In genomic region chr2:161172901-161173540, GRCh38 we compare ENCODE assay signal across 13 cellular contexts. TPM values are rescaled to one million over a fixed set of nuclear protein-coding genes. Genes with fewer than 3 reads are reported as not detected.
DNase-seq lines count a peak whose midpoint lies in the region; ATAC-seq and TF ChIP-seq lines count a peak whose summit lies in the region.
"Had no signal": no experiment of that assay in that cellular context is flagged by ENCODE, and none has a peak within 500 bp of the region (broad histone marks: within the 10 kb centered on the region; RNA-seq: fewer than 3 reads in every experiment).

No MANE protein-coding gene starts in this region.

- H3K4me1 Mint-ChIP-seq in activated T-helper 2 cell treated with anti-CD3 and anti-CD28 coated beads, Interferon-gamma antibody, Interleukin-2, Interleukin-4, amounts not matched to agents 10 μg/mL and 5 μg/mL and 100 μg/mL, durations not matched to agents 14 hours and 24 hours and 36 hours (ENCODE audit: low read depth), result peaks cover 62% of the 10 kb centered on the region

- H3K36me3 Mint-ChIP-seq in activated T-helper 2 cell treated with anti-CD3 and anti-CD28 coated beads, Interferon-gamma antibody, Interleukin-2, Interleukin-4, amounts not matched to agents 10 μg/mL and 5 μg/mL and 100 μg/mL, durations not matched to agents 14 hours and 24 hours and 36 hours (ENCODE audit: low read depth), result peaks cover 90% of the 10 kb centered on the region

- peaks cover 40% of the 10 kb centered on the region for H3K9me3 Mint-ChIP-seq in activated T-helper 2 cell treated with anti-CD3 and anti-CD28 coated beads, Interferon-gamma antibody, Interleukin-2, Interleukin-4, amounts not matched to agents 10 μg/mL and 5 μg/mL and 100 μg/mL, durations not matched to agents 14 hours and 24 hours and 36 hours

- TF ChIP-seq CTCF in lower leg skin (IDR thresholded peaks at IDR 0.05), result no peak

- H3K4me3 ChIP-seq in lower leg skin (ENCODE audit: low read depth, poor library complexity, severe bottlenecking), result no peak overlapping the region
- H3K4me3 ChIP-seq: GM23338, spleen had no signal

- DNase-seq in activated T-helper 2 cell treated with anti-CD3 and anti-CD28 coated beads, Interferon-gamma antibody, Interleukin-2, Interleukin-4, amounts not matched to agents 10 μg/mL and 5 μg/mL and 100 μg/mL, durations not matched to agents 14 hours and 24 hours and 36 hours (ENCODE audit: low spot score), result no peak
- DNase-seq in lower leg skin (ENCODE audit: low spot score in 2 of 2) (no peak), NCI-H2227 (lab: John Stamatoyannopoulos, UW; ENCODE audit: unreplicated experiment) (no peak), C1 segment of cervical spinal cord (lab: John Stamatoyannopoulos, UW) (no peak), amygdala (lab: John Stamatoyannopoulos, UW) (no peak)
- DNase-seq: activated naive CD4-positive, alpha-beta T cell treated with anti-CD3 and anti-CD28 coated beads, Interleukin-2, amount 10 ng/mL, durations not matched to agents 7 days and 5 days; DND-41; spleen; T-helper 9 cell had no signal

- 97 to 98% methylated on average over 4 of the region's 4 CpGs for WGBS in lower leg skin, 2 donors

- H3K27me3 Mint-ChIP-seq in activated T-helper 2 cell treated with anti-CD3 and anti-CD28 coated beads, Interferon-gamma antibody, Interleukin-2, Interleukin-4, amounts not matched to agents 10 μg/mL and 5 μg/mL and 100 μg/mL, durations not matched to agents 14 hours and 24 hours and 36 hours (ENCODE audit: low read depth), result no peaks in the 10 kb centered on the region
- H3K27me3 Mint-ChIP-seq: activated naive CD4-positive, alpha-beta T cell treated with anti-CD3 and anti-CD28 coated beads, Interleukin-2, amount 10 ng/mL, durations not matched to agents 7 days and 5 days had no signal

- TF ChIP-seq POLR2A in lower leg skin (IDR thresholded peaks at IDR 0.05), result no peak

- ATAC-seq in GM18517 (IDR thresholded peaks at IDR 0.05; ENCODE audit: unreplicated experiment) (peak; percentile 64), GM19455 (IDR thresholded peaks at IDR 0.05; ENCODE audit: unreplicated experiment) (peak; percentile 62), HG03045 (IDR thresholded peaks at IDR 0.05; ENCODE audit: unreplicated experiment) (peak; percentile 67)
- ATAC-seq: GM23338 had no signal

- intact Hi-C loops in activated T-helper 2 cell treated with anti-CD3 and anti-CD28 coated beads, Interferon-gamma antibody, Interleukin-2, Interleukin-4, amounts not matched to agents 10 μg/mL and 5 μg/mL and 100 μg/mL, durations not matched to agents 14 hours and 24 hours and 36 hours (cut with micrococcal nuclease), result loop anchor here (2.0 kb wide), 1 partner anchor 28 kb away; no protein-coding TSS in a partner anchor
- intact Hi-C loops in lower leg skin (cut with DNase I; ENCODE audit: low total_unique reads), result no loop called here

- peak overlapping the region; percentile 11 for H3K4me3 Mint-ChIP-seq in activated T-helper 2 cell treated with anti-CD3 and anti-CD28 coated beads, Interferon-gamma antibody, Interleukin-2, Interleukin-4, amounts not matched to agents 10 μg/mL and 5 μg/mL and 100 μg/mL, durations not matched to agents 14 hours and 24 hours and 36 hours (ENCODE audit: low read depth)
- H3K4me3 Mint-ChIP-seq: activated naive CD4-positive, alpha-beta T cell treated with anti-CD3 and anti-CD28 coated beads, Interleukin-2, amount 10 ng/mL, durations not matched to agents 7 days and 5 days; GM23338 had no signal

- H3K27ac Mint-ChIP-seq in activated T-helper 2 cell treated with anti-CD3 and anti-CD28 coated beads, Interferon-gamma antibody, Interleukin-2, Interleukin-4, amounts not matched to agents 10 μg/mL and 5 μg/mL and 100 μg/mL, durations not matched to agents 14 hours and 24 hours and 36 hours, result peak overlapping the region; percentile 72
- H3K27ac Mint-ChIP-seq: activated naive CD4-positive, alpha-beta T cell treated with anti-CD3 and anti-CD28 coated beads, Interleukin-2, amount 10 ng/mL, durations not matched to agents 7 days and 5 days; GM23338 had no signal

RNA-seq across cellular contexts. Expression of gene TANK, which starts 12.8 kb away (rescaled TPM):
- 66.2 and 70.7 TPM in 2 replicates for total RNA-seq in activated T-helper 2 cell treated with anti-CD3 and anti-CD28 coated beads, Interferon-gamma antibody, Interleukin-2, Interleukin-4, amounts not matched to agents 10 μg/mL and 5 μg/mL and 100 μg/mL, durations not matched to agents 14 hours and 24 hours and 36 hours
- total RNA-seq in lower leg skin, result 10 to 100 TPM; 81.6 to 89.8 (median 88.0) TPM
